ENCODE assay signal across 12 cellular contexts in genomic region chr9:36144322-36145206, GRCh38. TPM values are rescaled to one million over a fixed set of nuclear protein-coding genes. Genes with fewer than 3 reads are reported as not detected.
DNase-seq lines count a peak whose midpoint lies in the region; ATAC-seq, FAIRE-seq and TF ChIP-seq lines count a peak whose summit lies in the region.
"Had no signal": no experiment of that assay in that cellular context is flagged by ENCODE, and none has a peak within 500 bp of the region (broad histone marks: within the 10 kb centered on the region; RNA-seq: fewer than 3 reads in every experiment).

No MANE protein-coding gene starts in this region.

- H3K9me3 ChIP-seq in mesenchymal stem cell (ENCODE audit: control insufficient read depth, low read length) = peaks cover 6% of the 10 kb centered on the region
- H3K9me3 ChIP-seq in vagina = no peaks in the 10 kb centered on the region
- H3K9me3 ChIP-seq in kidney (ENCODE audit: control insufficient read depth in 1 of 2, low read length in 2 of 2) = peaks cover 0 to 4% of the 10 kb centered on the region in 2 donors

- no peak overlapping the region for H2AFZ ChIP-seq in mesenchymal stem cell (ENCODE audit: low read depth, low read length)
- H2AFZ ChIP-seq: parathyroid adenoma had no signal

- H3K27me3 Mint-ChIP-seq in activated B cell treated with CpG ODN at 0.5 μM for 24 hours = no peaks in the 10 kb centered on the region

- H3K27me3 ChIP-seq in mesenchymal stem cell (ENCODE audit: control insufficient read depth in 1 of 2, insufficient read depth in 1 of 2, low read length in 2 of 2) (no peaks in the 10 kb centered on the region), vagina (no peaks in the 10 kb centered on the region)

- H3K4ac ChIP-seq in mesenchymal stem cell (ENCODE audit: low read depth in 1 of 2, low read length in 2 of 2) = no peak overlapping the region

- peaks cover 32% of the 10 kb centered on the region for H3K79me1 ChIP-seq in mesenchymal stem cell (replicated peaks; ENCODE audit: low read length, poor library complexity, severe bottlenecking)

- no peak for TF ChIP-seq CTCF in activated B cell treated with CpG ODN at 0.5 μM for 24 hours (IDR thresholded peaks at IDR 0.05)
- no peak for TF ChIP-seq CTCF in vagina (IDR thresholded peaks at IDR 0.05)
- TF ChIP-seq CTCF in kidney (IDR thresholded peaks at IDR 0.05; ENCODE audit: borderline replicate concordance, extremely low read depth, insufficient read depth) = no peak

- H3K4me3 ChIP-seq in mesenchymal stem cell (ENCODE audit: insufficient read depth in 1 of 2, low read depth in 1 of 2, low read length in 2 of 2) (no peak overlapping the region), vagina (no peak overlapping the region), kidney (ENCODE audit: low read length in 2 of 2) (no peak overlapping the region)

- CTCF ChIA-PET in activated B cell treated with CpG ODN at 0.5 μM for 24 hours (lab: Charles Lee) = interaction anchor here (0.7 to 3.6 kb wide), 4 partner anchors 21 to 1118 kb away, joined by 3 to 19 read pairs (median 9); partner anchors contain the start of gene CLTA

- H3K18ac ChIP-seq in mesenchymal stem cell (ENCODE audit: low read depth in 1 of 2, low read length in 2 of 2) = no peak overlapping the region

- no peak overlapping the region for H3K23ac ChIP-seq in mesenchymal stem cell (ENCODE audit: low read length in 2 of 2)

- 96% methylated on average over 12 of the region's 12 CpGs for WGBS in mesenchymal stem cell

- no peak overlapping the region for H3K4me2 ChIP-seq in mesenchymal stem cell (ENCODE audit: low read length, poor library complexity, severe bottlenecking)

- H3K36me3 ChIP-seq in mesenchymal stem cell (ENCODE audit: control insufficient read depth in 1 of 2, insufficient read depth in 2 of 2, low read depth in 1 of 2, low read length in 2 of 2) (peaks cover 17 to 33% of the 10 kb centered on the region in 2 experiments), vagina (no peaks in the 10 kb centered on the region), kidney (ENCODE audit: control insufficient read depth in 1 of 2, insufficient read depth in 2 of 2, low read length in 2 of 2) (no peaks in the 10 kb centered on the region)

- no peak overlapping the region for H2BK12ac ChIP-seq in mesenchymal stem cell (ENCODE audit: low read length in 2 of 2)

- H4K8ac ChIP-seq in mesenchymal stem cell (ENCODE audit: low read length) = no peak overlapping the region

- peaks cover 15% of the 10 kb centered on the region for H3K36me3 Mint-ChIP-seq in activated B cell treated with CpG ODN at 0.5 μM for 24 hours (ENCODE audit: low read depth)

- H2BK15ac ChIP-seq in mesenchymal stem cell (ENCODE audit: low read depth, poor library complexity, severe bottlenecking) = no peak overlapping the region

- no peaks in the 10 kb centered on the region for H3K9me3 Mint-ChIP-seq in activated B cell treated with CpG ODN at 0.5 μM for 24 hours

- H3K4me1 Mint-ChIP-seq in activated B cell treated with CpG ODN at 0.5 μM for 24 hours = peaks cover 85% of the 10 kb centered on the region

- peak; percentile 71 for ATAC-seq in activated B cell treated with CpG ODN at 0.5 μM for 24 hours (ENCODE audit: low read depth)

- H3K27ac ChIP-seq in mesenchymal stem cell (ENCODE audit: low read length, poor library complexity, severe bottlenecking) (no peak overlapping the region), vagina (peak overlapping the region; percentile 14), kidney (ENCODE audit: low read depth in 2 of 2, low read length in 2 of 2) (no peak overlapping the region)
- H3K27ac ChIP-seq: C4-2B, parathyroid adenoma had no signal

- H3K9ac ChIP-seq in mesenchymal stem cell (ENCODE audit: low read length) = no peak overlapping the region
- H3K9ac ChIP-seq in kidney (ENCODE audit: low read length in 2 of 2) = no peak overlapping the region
- H3K9ac ChIP-seq: parathyroid adenoma had no signal

- POLR2A ChIA-PET in activated B cell treated with CpG ODN at 0.5 μM for 24 hours (lab: Charles Lee) = interaction anchor here (1.0 to 3.0 kb wide), 7 partner anchors 8 to 108 kb away, joined by 3 to 17 read pairs (median 8); partner anchors contain the start of genes CLTA, GLIPR2 and RECK

- no peak overlapping the region for H4K91ac ChIP-seq in mesenchymal stem cell (ENCODE audit: low read length)

- H2BK120ac ChIP-seq in mesenchymal stem cell (ENCODE audit: low read depth, low read length) = no peak overlapping the region

- no peak overlapping the region for H2BK5ac ChIP-seq in mesenchymal stem cell (ENCODE audit: low read depth, low read length, poor library complexity, severe bottlenecking)

- TF ChIP-seq POLR2A in vagina (IDR thresholded peaks at IDR 0.05) = no peak

- H3K4me3 Mint-ChIP-seq in activated B cell treated with CpG ODN at 0.5 μM for 24 hours = peak overlapping the region; percentile 94

- no peak overlapping the region for H3K14ac ChIP-seq in mesenchymal stem cell (ENCODE audit: low read length in 2 of 2)

- peak; percentile 41 for DNase-seq in activated gamma-delta T cell treated with Interleukin-2 at 50 U/mL for 16 hours
- no peak for DNase-seq in activated gamma-delta T cell (lab: John Stamatoyannopoulos, UW)
- no peak for DNase-seq in activated B cell treated with CpG ODN at 0.5 μM for 24 hours
- DNase-seq in mesenchymal stem cell = no peak
- DNase-seq in vagina (ENCODE audit: extremely low spot score in 2 of 2) = no peak
- DNase-seq in LoVo (ENCODE audit: low spot score) = no peak
- no peak for DNase-seq in 8988T
- DNase-seq in kidney = no peak
- DNase-seq: NCI-H774 had no signal

- H2AK5ac ChIP-seq in mesenchymal stem cell (ENCODE audit: low read length, severe bottlenecking) = peak overlapping the region; percentile 3

- intact Hi-C loops in activated B cell treated with CpG ODN at 0.5 μM for 24 hours (cut with micrococcal nuclease) (loop anchor here (1.0 to 5.0 kb wide), 3 partner anchors 8 to 343 kb away; partner anchors contain the start of gene GLIPR2), vagina (cut with DNase I) (no loop called here), kidney (cut with DNase I) (no loop called here)

- no peak for FAIRE-seq in kidney (lab: Jason Lieb, UNC)
- FAIRE-seq: endothelial cell of umbilical vein had no signal

- peaks cover 22% of the 10 kb centered on the region for H3K4me1 ChIP-seq in mesenchymal stem cell (ENCODE audit: control insufficient read depth, insufficient read depth, low read depth, low read length)
- peaks cover 76% of the 10 kb centered on the region for H3K4me1 ChIP-seq in vagina
- peaks cover 3 to 10% of the 10 kb centered on the region in 2 donors for H3K4me1 ChIP-seq in kidney (ENCODE audit: control insufficient read depth in 1 of 2, insufficient read depth in 1 of 2, low read depth in 1 of 2, low read length in 2 of 2)
- H3K4me1 ChIP-seq: parathyroid adenoma had no signal

- H3K27ac Mint-ChIP-seq in activated B cell treated with CpG ODN at 0.5 μM for 24 hours = peak overlapping the region; percentile 100

RNA-seq across cellular contexts. Expression of gene GLIPR2, which starts 8.0 kb away (rescaled TPM):
- total RNA-seq in activated B cell treated with CpG ODN at 0.5 μM for 24 hours (13.6 and 14.3 TPM in 2 replicates), vagina (34.9 TPM), kidney (19.6 TPM)
- 36.0 TPM for polyA plus RNA-seq in mesenchymal stem cell (2013, experiment 1 of 2)
- 35.7 TPM for polyA plus RNA-seq in mesenchymal stem cell (2013, experiment 2 of 2)
- polyA plus RNA-seq in kidney (ENCODE audit: insufficient read depth, low read depth, low replicate concordance) = 8.3 TPM

RNA-seq across cellular contexts. Expression of gene CCIN, which starts 24.6 kb away (rescaled TPM):
- total RNA-seq in activated B cell treated with CpG ODN at 0.5 μM for 24 hours (not detected in 2 replicates), vagina (not detected), kidney (0.13 TPM)
- polyA plus RNA-seq in mesenchymal stem cell (2013, experiment 1 of 2) = 0.01 TPM
- 0.04 TPM for polyA plus RNA-seq in mesenchymal stem cell (2013, experiment 2 of 2)
- polyA plus RNA-seq in kidney (ENCODE audit: insufficient read depth, low read depth, low replicate concordance) = not detected

RNA-seq across cellular contexts. Expression of gene CLTA, which starts 46.2 kb away (rescaled TPM):
- total RNA-seq in activated B cell treated with CpG ODN at 0.5 μM for 24 hours (104 and 115 TPM in 2 replicates), vagina (199 TPM), kidney (205 TPM)
- polyA plus RNA-seq in mesenchymal stem cell (2013, experiment 1 of 2) = 420 TPM
- polyA plus RNA-seq in mesenchymal stem cell (2013, experiment 2 of 2) = 415 TPM
- 331 TPM for polyA plus RNA-seq in kidney (ENCODE audit: insufficient read depth, low read depth, low replicate concordance)
